1 cellular context compared by ENCODE assay signal in genomic region chr13:20526664-20527063, GRCh38.
TF ChIP-seq lines count a peak whose summit lies in the region.

No MANE protein-coding gene starts in this region.

TF ChIP-seq in GM23338, 12 proteins besides CTCF, POLR2A, EP300 and RAD21 (continued from another document):
- no peak for TF ChIP-seq REST (IDR thresholded peaks at IDR 0.05; ENCODE audit: unreplicated experiment)
- no peak for TF ChIP-seq JUNB (IDR thresholded peaks at IDR 0.05; ENCODE audit: unreplicated experiment)
- no peak for TF ChIP-seq ETS1 (IDR thresholded peaks at IDR 0.05)
- TF ChIP-seq EZH2 (IDR thresholded peaks at IDR 0.05; ENCODE audit: low read depth, unreplicated experiment) = no peak
- TF ChIP-seq CREB1 (CRISPR knock-in tag; IDR thresholded peaks at IDR 0.05; ENCODE audit: low read depth) = no peak
- TF ChIP-seq ZNF114 (CRISPR knock-in tag; IDR thresholded peaks at IDR 0.05) = no peak
- no peak for TF ChIP-seq ZNF331 (CRISPR knock-in tag; IDR thresholded peaks at IDR 0.05; ENCODE audit: low read depth)
- no peak for TF ChIP-seq STAT1 (IDR thresholded peaks at IDR 0.05; ENCODE audit: unreplicated experiment)
